Comparison of ENCODE assay signal across 19 cellular contexts in the genomic region with DNA sequence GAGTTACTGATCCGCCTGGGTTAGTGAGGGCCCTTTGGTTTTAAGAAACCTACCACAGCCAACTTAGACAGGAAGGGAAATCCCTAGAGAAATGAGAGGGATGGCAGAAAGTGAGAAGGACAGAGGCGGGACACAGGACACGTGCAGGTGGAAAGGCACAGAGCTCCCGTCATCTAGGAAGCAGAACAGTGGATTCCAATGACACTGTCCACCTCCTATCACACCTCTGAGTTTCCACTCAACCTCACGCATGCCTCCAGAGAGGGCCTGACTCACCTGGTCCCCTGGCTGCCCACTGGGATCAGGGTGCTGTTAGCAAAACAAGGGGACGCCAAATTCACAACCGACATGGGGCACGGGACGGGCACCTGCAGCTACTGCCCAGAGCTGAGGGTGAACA. TPM values are rescaled to one million over a fixed set of nuclear protein-coding genes. Genes with fewer than 3 reads are reported as not detected.
"Had no signal": no experiment of that assay in that cellular context is flagged by ENCODE, and none has a peak within 500 bp of the region (broad histone marks: within the 10 kb centered on the region; RNA-seq: fewer than 3 reads in every experiment).

No MANE protein-coding gene starts in this region.

- DNase-seq: activated CD4-positive, alpha-beta T cell treated with anti-CD3 and anti-CD28 coated beads, Interleukin-2, amount 50 U/mL, for 4 hours; activated CD4-positive, CD25-positive, alpha-beta regulatory T cell treated with anti-CD3 and anti-CD28 coated beads, Interleukin-2, amount 50 U/mL, for 72 hours; activated gamma-delta T cell; activated T-cell treated with anti-CD3 and anti-CD28 coated beads, Interleukin-2, amount 50 U/mL, for 72 hours; effector memory CD8-positive, alpha-beta T cell; foreskin keratinocyte; left lung; midbrain; naive B cell; pancreas; spleen; stimulated activated CD4-positive, alpha-beta T cell treated with anti-CD3 and anti-CD28 coated beads, Interleukin-4, amount 100 ng/mL, for 4 hours; stimulated activated naive B cell treated with anti-CD40 and anti-IgM and Interleukin-4, amounts not matched to agents 10 μg/mL and 1 μg/mL and 100 μg/mL, for 72 hours; T-helper 17 cell had no signal

- H3K4me1 ChIP-seq: foreskin keratinocyte, left lung, pancreas had no signal

- H3K9me3 ChIP-seq: left lung, pancreas, spleen, tibial nerve had no signal

- ATAC-seq: activated T-cell treated with anti-CD3 and anti-CD28 coated beads, Interleukin-2, amount 50 U/mL, for 72 hours; effector memory CD8-positive, alpha-beta T cell; foreskin keratinocyte; left lung; pancreas; stimulated activated naive B cell treated with anti-CD40 and anti-IgM and Interleukin-4, amounts not matched to agents 10 μg/mL and 1 μg/mL and 100 μg/mL, for 72 hours; T-helper 17 cell had no signal

- H3K27ac ChIP-seq: cardiac muscle cell, foreskin keratinocyte, left lung, pancreas, spleen, VCaP had no signal

- H3K4me3 ChIP-seq: cardiac muscle cell, left lung, pancreas, spleen, tibial nerve had no signal

- H3K36me3 ChIP-seq: cardiac muscle cell, left lung, pancreas had no signal

- H3K27me3 ChIP-seq: cardiac muscle cell, pancreas, tibial nerve had no signal

RNA-seq across cellular contexts. Expression of a gene that starts 26.3 kb away (rescaled TPM):
- total RNA-seq: activated CD8-positive, alpha-beta memory T cell treated with anti-CD3 and anti-CD28 coated beads for 36 hours; activated T-cell treated with anti-CD3 and anti-CD28 coated beads, Interleukin-2, amount 50 U/mL, for 72 hours; chondrocyte; foreskin keratinocyte had no signal
- polyA plus RNA-seq: foreskin keratinocyte had no signal
